In the genomic region with DNA sequence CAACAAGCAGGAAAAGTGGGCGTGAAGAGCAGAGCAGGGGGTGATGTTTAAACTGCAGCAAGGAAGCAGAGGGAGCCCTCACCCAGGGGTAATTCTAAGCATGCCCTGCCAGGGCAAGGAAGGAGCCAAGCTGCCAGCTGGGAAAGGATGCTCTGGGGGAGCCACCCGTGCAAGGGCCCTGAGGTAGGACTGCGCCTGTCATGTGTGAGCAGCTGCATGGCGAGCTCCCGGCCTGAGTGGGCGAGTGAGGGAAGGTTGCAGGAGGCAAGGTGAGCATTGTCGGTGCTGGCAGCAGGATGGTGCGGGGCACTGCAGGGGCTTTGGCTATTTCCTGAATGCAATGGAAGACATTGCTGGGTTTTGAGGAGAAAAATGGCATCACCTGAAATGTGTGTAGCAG, we compare ENCODE assay signal across 19 cellular contexts.
"Had no signal": no experiment of that assay in that cellular context is flagged by ENCODE, and none has a peak within 500 bp of the region (broad histone marks: within the 10 kb centered on the region; RNA-seq: fewer than 3 reads in every experiment).

No MANE protein-coding gene starts in this region.

- H3K9ac ChIP-seq: neural progenitor cell had no signal

- DNase-seq: esophagus squamous epithelium; foreskin fibroblast; glutamatergic neuron; kidney; left colon; left ventricle myocardium superior; mammary epithelial cell; natural killer cell; occipital lobe; pancreas; stimulated activated CD4-positive, alpha-beta T cell treated with anti-CD3 and anti-CD28 coated beads, Interleukin-4, amount 100 ng/mL, for 1 hour; stimulated activated CD8-positive, alpha-beta memory T cell treated with anti-CD3 and anti-CD28 coated beads, Interleukin-4, amount 100 ng/mL, for 48 hours; stimulated activated naive B cell treated with anti-CD40 and anti-IgM and Interleukin-4, amounts not matched to agents 10 μg/mL and 1 μg/mL and 100 μg/mL, for 72 hours; stomach; substantia nigra had no signal

- H3K27ac ChIP-seq: neural progenitor cell, pancreas had no signal

- ATAC-seq: gastroesophageal sphincter; left colon; left ventricle myocardium superior; natural killer cell; pancreas; right cardiac atrium; stimulated activated naive B cell treated with anti-CD40 and anti-IgM and Interleukin-4, amounts not matched to agents 10 μg/mL and 1 μg/mL and 100 μg/mL, for 72 hours had no signal

- H3K27me3 ChIP-seq: esophagus squamous epithelium, gastroesophageal sphincter, neural progenitor cell, pancreas, stomach had no signal

- H3K4me1 ChIP-seq: esophagus squamous epithelium, pancreas had no signal

- H2AFZ ChIP-seq: neural progenitor cell had no signal

- H3K36me3 ChIP-seq: esophagus squamous epithelium, gastroesophageal sphincter, neural progenitor cell, pancreas, stomach had no signal

- H3K4me3 ChIP-seq: esophagus squamous epithelium, gastroesophageal sphincter, neural progenitor cell, pancreas, smooth muscle cell, stomach had no signal

- H3K4me2 ChIP-seq: neural progenitor cell, smooth muscle cell had no signal

- H3K9me3 ChIP-seq: esophagus squamous epithelium, gastroesophageal sphincter, pancreas, stomach had no signal
